ENCODE assay signal across 19 cellular contexts in the genomic region with DNA sequence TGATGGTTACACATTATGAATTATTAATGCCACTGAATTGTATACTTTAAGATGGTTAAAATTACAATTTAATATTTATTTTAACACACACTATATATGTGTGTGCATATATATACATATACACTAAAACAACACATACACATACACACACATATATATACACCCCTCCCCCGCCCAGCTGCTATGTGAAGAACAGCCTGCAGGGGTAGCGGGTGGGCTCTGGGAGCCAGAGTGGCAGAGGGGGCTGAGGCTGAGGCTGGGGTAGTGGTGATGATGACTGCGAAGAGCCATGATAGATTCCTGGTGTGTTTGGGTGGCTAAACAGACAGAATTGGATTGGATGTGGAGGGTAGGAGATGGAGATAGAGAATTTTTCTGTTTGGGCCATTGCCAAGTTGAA.
"Had no signal": no experiment of that assay in that cellular context is flagged by ENCODE, and none has a peak within 500 bp of the region (broad histone marks: within the 10 kb centered on the region; RNA-seq: fewer than 3 reads in every experiment).

No MANE protein-coding gene starts in this region.

- H3K9ac ChIP-seq: parathyroid adenoma had no signal

- H3K27ac ChIP-seq: foreskin keratinocyte, parathyroid adenoma, tibial artery had no signal

- H3K4me1 Mint-ChIP-seq: brain, nephron had no signal

- H2AFZ ChIP-seq: parathyroid adenoma had no signal

- H3K9me3 ChIP-seq: tibial artery had no signal

- H3K4me3 ChIP-seq: tibial artery had no signal

- H3K36me3 ChIP-seq: tibial artery had no signal

- H3K27me3 ChIP-seq: tibial artery had no signal

- H3K4me1 ChIP-seq: parathyroid adenoma had no signal

- H3K27ac Mint-ChIP-seq: activated CD4-positive, alpha-beta T cell treated with anti-CD3 and anti-CD28 coated beads for 36 hours; activated T-helper 1 cell treated with anti-CD3 and anti-CD28 coated beads, Interleukin-12 subunit alpha, Interleukin-12 subunit beta, Interleukin-2, Interleukin-4 antibody, amounts not matched to agents 30 ng/mL and 10 ng/mL and 1 ng/mL, durations not matched to agents 14 hours and 24 hours and 36 hours; brain; dendritic cell treated with granulocyte-macrophage colony-stimulating factor and Interleukin-4, amounts not matched to agents 40 ng/mL and 50 ng/mL, for 4 days; nephron had no signal

- DNase-seq: activated CD4-positive, alpha-beta T cell treated with anti-CD3 and anti-CD28 coated beads for 36 hours; activated CD4-positive, alpha-beta T cell treated with anti-CD3 and anti-CD28 coated beads, Interleukin-2, amount 50 U/mL, for 48 hours; activated gamma-delta T cell; activated naive CD4-positive, alpha-beta T cell treated with anti-CD3 and anti-CD28 coated beads, Interleukin-2, amount 50 U/mL, for 16 hours; anterior cingulate cortex; effector CD4-positive, alpha-beta T cell; foreskin keratinocyte; nucleus accumbens; right cardiac atrium; stimulated activated CD4-positive, alpha-beta T cell treated with anti-CD3 and anti-CD28 coated beads, Interleukin-12 subunit alpha, Interleukin-12 subunit beta, amount 100 ng/mL, for 4 hours; stimulated activated CD4-positive, alpha-beta T cell treated with anti-CD3 and anti-CD28 coated beads, Interleukin-4, amount 100 ng/mL, for 4 hours; stimulated activated naive CD8-positive, alpha-beta T cell treated with anti-CD3 and anti-CD28 coated beads, Interleukin-15, Interleukin-2, amounts not matched to agents 100 U/mL and 50 U/mL, for 24 hours; T-helper 9 cell; tibial artery had no signal

- H3K27me3 Mint-ChIP-seq: brain had no signal

- H3K4me3 Mint-ChIP-seq: activated CD4-positive, alpha-beta T cell treated with anti-CD3 and anti-CD28 coated beads for 36 hours; activated T-helper 1 cell treated with anti-CD3 and anti-CD28 coated beads, Interleukin-12 subunit alpha, Interleukin-12 subunit beta, Interleukin-2, Interleukin-4 antibody, amounts not matched to agents 30 ng/mL and 10 ng/mL and 1 ng/mL, durations not matched to agents 14 hours and 24 hours and 36 hours; brain; dendritic cell treated with granulocyte-macrophage colony-stimulating factor and Interleukin-4, amounts not matched to agents 40 ng/mL and 50 ng/mL, for 4 days; nephron had no signal
